14 cellular contexts compared by ENCODE assay signal in genomic region chr7:41005381-41005901, GRCh38.
DNase-seq lines count a peak whose midpoint lies in the region; ATAC-seq and TF ChIP-seq lines count a peak whose summit lies in the region.
"Had no signal": no experiment of that assay in that cellular context is flagged by ENCODE, and none has a peak within 500 bp of the region (broad histone marks: within the 10 kb centered on the region; RNA-seq: fewer than 3 reads in every experiment).

No MANE protein-coding gene starts in this region.

- H4K20me1 ChIP-seq in IMR-90 (ENCODE audit: insufficient read depth, low read length): no peaks in the 10 kb centered on the region

- H3K27me3 Mint-ChIP-seq in chondrocyte (ENCODE audit: low read depth): no peaks in the 10 kb centered on the region

- no peak for TF ChIP-seq RAD21 in IMR-90 (IDR thresholded peaks at IDR 0.05; ENCODE audit: low read length)

- peaks cover 3% of the 10 kb centered on the region for H3K9me3 ChIP-seq in IMR-90 (ENCODE audit: control insufficient read depth, insufficient read depth, low read length)
- H3K9me3 ChIP-seq: tibial artery had no signal

- peak overlapping the region; percentile 83; the same call in 1 of the 2 replicates for H3K56ac ChIP-seq in IMR-90 (ENCODE audit: extremely low read depth, insufficient read depth, low read length)

- no peaks in the 10 kb centered on the region for H3K36me3 ChIP-seq in IMR-90 (ENCODE audit: control insufficient read depth, insufficient read depth, low read length)
- H3K36me3 ChIP-seq: tibial artery had no signal

- peaks cover 5% of the 10 kb centered on the region for H3K36me3 Mint-ChIP-seq in chondrocyte (ENCODE audit: low read depth)

- H3K4me1 ChIP-seq in IMR-90 (ENCODE audit: control insufficient read depth, insufficient read depth, low read length): peaks cover 17% of the 10 kb centered on the region; the same call in 1 of the 2 replicates

- H3K4me2 ChIP-seq in IMR-90 (ENCODE audit: low read depth, low read length): peak overlapping the region; percentile 7; the same call in 1 of the 2 replicates

- TF ChIP-seq CTCF in AG09309 (IDR thresholded peaks at IDR 0.05; ENCODE audit: control insufficient read depth, insufficient read depth, low read depth, low read length, missing control alignments) (no peak), IMR-90 (conservative IDR thresholded peaks at IDR 0.05; ENCODE audit: low read depth, low read length) (no peak), chondrocyte (IDR thresholded peaks at IDR 0.05) (no peak), GM13977 (IDR thresholded peaks at IDR 0.05; ENCODE audit: extremely low read depth, insufficient read depth, missing control alignments) (no peak)

- no CpG with 5 or more reads among the region's 2 CpGs for WGBS in IMR-90 (ENCODE audit: extremely low coverage in 2 of 2, insufficient read length in 1 of 2), 2 experiments

- H2BK120ac ChIP-seq in IMR-90 (ENCODE audit: low read depth, low read length): peak overlapping the region; percentile 92

- H3K18ac ChIP-seq in IMR-90 (ENCODE audit: low read depth, low read length): peak overlapping the region; percentile 6; the same call in 1 of the 2 replicates

- H3K4me3 ChIP-seq in AG09309 (ENCODE audit: control insufficient read depth, low read depth, low read length) (no peak overlapping the region), IMR-90 (ENCODE audit: insufficient read depth, low read depth, low read length) (no peak overlapping the region)
- H3K4me3 ChIP-seq: tibial artery had no signal

- peak overlapping the region; percentile 29 for H2AFZ ChIP-seq in IMR-90 (replicated peaks; ENCODE audit: low read length, poor library complexity)

- H2BK20ac ChIP-seq in IMR-90 (ENCODE audit: low read depth, low read length): peak overlapping the region; percentile 92

- peaks cover 13% of the 10 kb centered on the region for H3K9me3 Mint-ChIP-seq in chondrocyte (ENCODE audit: low read depth)

- H3K4me3 Mint-ChIP-seq in chondrocyte (ENCODE audit: unreplicated experiment): no peak overlapping the region

- DNase-seq in AG09309 (ENCODE audit: low read depth) (peak; percentile 77), IMR-90 (peak; percentile 92), chondrocyte (ENCODE audit: low spot score) (no peak), kidney glomerular epithelial cell (lab: John Stamatoyannopoulos, UW) (peak; percentile 23), SK-N-DZ (ENCODE audit: low spot score) (no peak), NCI-H345 (lab: John Stamatoyannopoulos, UW) (no peak), GM13977 (ENCODE audit: low spot score) (no peak)
- no peak for DNase-seq in stimulated activated CD4-positive, alpha-beta T cell treated with anti-CD3 and anti-CD28 coated beads, Interleukin-4, amount 100 ng/mL, for 24 hours
- DNase-seq: activated CD4-positive, alpha-beta T cell treated with anti-CD3 and anti-CD28 coated beads, Interleukin-2, amount 50 U/mL, for 4 hours; activated effector memory CD4-positive, alpha-beta T cell treated with anti-CD3 and anti-CD28 coated beads, Interleukin-2, amount 50 U/mL, for 16 hours; cortex of kidney; hypothalamus; NCI-H1092 treated with DMSO at 0.1 percent for 48 hours had no signal

- peak overlapping the region; percentile 15 for H3K14ac ChIP-seq in IMR-90 (replicated peaks; ENCODE audit: low read depth, low read length)

- dilution Hi-C loops in IMR-90 (cut with HindIII; ENCODE audit: low sequenced_read_pairs, unreplicated experiment): no loop called here

- H2AK5ac ChIP-seq in IMR-90 (ENCODE audit: low read depth, low read length): peak overlapping the region; percentile 87; the same call in 1 of the 2 replicates

- BruUV-seq in IMR-90 (replicated peaks; lab: Mats Ljungman, UMichigan): no TSS peak

- peak overlapping the region; percentile 47; the same call in 1 of the 2 replicates for H4K5ac ChIP-seq in IMR-90 (ENCODE audit: low read depth, low read length)

- peak overlapping the region; percentile 91; the same call in 2 of the 3 replicates for H2BK15ac ChIP-seq in IMR-90 (ENCODE audit: low read depth, low read length)

- H3K27me3 ChIP-seq in IMR-90 (ENCODE audit: control insufficient read depth, insufficient read depth, low read length): no peaks in the 10 kb centered on the region
- H3K27me3 ChIP-seq: tibial artery had no signal

- POLR2A ChIA-PET in IMR-90 (lab: Charles Lee; ENCODE audit: unreplicated experiment): no interaction called here

- H3K27ac Mint-ChIP-seq in chondrocyte (ENCODE audit: unreplicated experiment): peak overlapping the region; percentile 34

- H2BK5ac ChIP-seq in IMR-90 (ENCODE audit: low read depth, low read length, poor library complexity, severe bottlenecking): peak overlapping the region; percentile 92

- H3K27ac ChIP-seq in IMR-90 (ENCODE audit: insufficient read depth, low read length): no peak overlapping the region; the same call in 1 of the 2 replicates
- H3K27ac ChIP-seq: tibial artery had no signal

- no peak overlapping the region for H3K9ac ChIP-seq in IMR-90 (ENCODE audit: low read depth, low read length)

- peak overlapping the region; percentile 86 for H4K91ac ChIP-seq in IMR-90 (ENCODE audit: insufficient read depth, low read depth, low read length)

- peak overlapping the region; percentile 51 for H2AK9ac ChIP-seq in IMR-90 (replicated peaks; ENCODE audit: low read depth, low read length, poor library complexity)

- H3K4ac ChIP-seq in IMR-90 (ENCODE audit: low read depth, low read length): peak overlapping the region; percentile 82

- peaks cover 15% of the 10 kb centered on the region for H3K9me1 ChIP-seq in IMR-90 (ENCODE audit: insufficient read depth, low read length)

- peaks cover 35% of the 10 kb centered on the region for H3K4me1 Mint-ChIP-seq in chondrocyte (ENCODE audit: low read depth)

- H4K8ac ChIP-seq in IMR-90 (ENCODE audit: low read depth in 2 of 2, low read length in 2 of 2): peak overlapping the region; percentile 79 to 94

- CTCF ChIA-PET in IMR-90 (lab: Yijun Ruan, JAX): no interaction called here

- intact Hi-C loops in IMR-90 (cut with micrococcal nuclease): no loop called here

- peak; percentile 65 for ATAC-seq in IMR-90 (ENCODE audit: low read depth)

- in situ Hi-C loops in IMR-90 (cut with MboI; ENCODE audit: low sequenced_read_pairs) (no loop called here), GM13977 (cut with MboI; ENCODE audit: low pct_unique_long_range_greater_than_20kb, low sequenced_read_pairs, unreplicated experiment) (loop anchor here (25.0 kb wide), 1 partner anchor 682 kb away; no protein-coding TSS in a partner anchor)

- H3K79me1 ChIP-seq in IMR-90 (ENCODE audit: low read depth in 1 of 2, low read length in 2 of 2): peaks cover 0 to 5% of the 10 kb centered on the region in 2 experiments; a peak in 1 of 4 replicates

- no peak for TF ChIP-seq POLR2A in IMR-90 (IDR thresholded peaks at IDR 0.05; ENCODE audit: low read depth, low read length)

- H3K23ac ChIP-seq in IMR-90 (ENCODE audit: low read depth, low read length): peak overlapping the region; percentile 13; the same call in 1 of the 2 replicates

TF ChIP-seq in IMR-90, 13 proteins besides CTCF, POLR2A, EP300 and RAD21:
- TF ChIP-seq MAZ (IDR thresholded peaks at IDR 0.05; ENCODE audit: borderline replicate concordance, low read depth, low read length): no peak
- TF ChIP-seq FOS (IDR thresholded peaks at IDR 0.05; ENCODE audit: low read depth, low read length): peak; percentile 61

Comparison
In these comparisons a context has a peak if more than half of its experiments do, and no peak if none do; other contexts are left out.
1. DNase-seq: peak in AG09309 (single experiment), IMR-90 (single experiment) and kidney glomerular epithelial cell (single experiment); none in chondrocyte (single experiment), stimulated activated CD4-positive, alpha-beta T cell treated with anti-CD3 and anti-CD28 coated beads, Interleukin-4, amount 100 ng/mL, for 24 hours (single experiment), SK-N-DZ (single experiment), NCI-H345 (single experiment) and GM13977 (single experiment).